Comparison of ENCODE assay signal across 8 cellular contexts in genomic region chr10:97333601-97334369, GRCh38. TPM values are rescaled to one million over a fixed set of nuclear protein-coding genes. Genes with fewer than 3 reads are reported as not detected.
A peak's percentile ranks its signal among the peaks of the same experiment; 100 is the strongest.
DNase-seq lines count a peak whose midpoint lies in the region; ATAC-seq, FAIRE-seq and TF ChIP-seq lines count a peak whose summit lies in the region.

No MANE protein-coding gene starts in this region.

- peaks cover 4% of the 10 kb centered on the region for H3K36me3 Mint-ChIP-seq in glutamatergic neuron (ENCODE audit: unreplicated experiment)
- peaks cover 11% of the 10 kb centered on the region for H3K36me3 Mint-ChIP-seq in osteocyte (ENCODE audit: unreplicated experiment)

- ATAC-seq in HG02571 (IDR thresholded peaks at IDR 0.05; ENCODE audit: unreplicated experiment) = peak; percentile 16

- FAIRE-seq in GM12891 (lab: Jason Lieb, UNC) = no peak

- no peak for TF ChIP-seq POLR2A in GM12891 (IDR thresholded peaks at IDR 0.05; ENCODE audit: low read depth, low read length)

- H3K9me3 Mint-ChIP-seq in glutamatergic neuron (ENCODE audit: unreplicated experiment) (peaks cover 10% of the 10 kb centered on the region), osteocyte (ENCODE audit: unreplicated experiment) (no peaks in the 10 kb centered on the region)

- peak overlapping the region; percentile 78 for H3K27ac Mint-ChIP-seq in glutamatergic neuron (ENCODE audit: unreplicated experiment)
- peak overlapping the region; percentile 91 for H3K27ac Mint-ChIP-seq in osteocyte (ENCODE audit: unreplicated experiment)

- peak; percentile 51 for DNase-seq in GM12891 (ENCODE audit: insufficient read length, low spot score)
- peak; percentile 22 for DNase-seq in NCI-H510A (lab: John Stamatoyannopoulos, UW)
- peak; percentile 13 for DNase-seq in activated effector memory CD4-positive, alpha-beta T cell treated with Interleukin-2 at 50 U/mL for 16 hours
- DNase-seq in glutamatergic neuron = peak; percentile 58
- no peak for DNase-seq in osteocyte (ENCODE audit: extremely low spot score, unreplicated experiment)
- no peak for DNase-seq in amniotic stem cell (lab: John Stamatoyannopoulos, UW)
- DNase-seq in kidney glomerular epithelial cell (lab: John Stamatoyannopoulos, UW) = no peak

- peak overlapping the region; percentile 96 for H3K4me3 Mint-ChIP-seq in glutamatergic neuron (ENCODE audit: unreplicated experiment)
- peak overlapping the region; percentile 85 for H3K4me3 Mint-ChIP-seq in osteocyte (ENCODE audit: unreplicated experiment)

- H3K4me1 Mint-ChIP-seq in glutamatergic neuron (ENCODE audit: low read depth, unreplicated experiment) (peaks cover 40% of the 10 kb centered on the region), osteocyte (ENCODE audit: unreplicated experiment) (peaks cover 47% of the 10 kb centered on the region)

- H3K27me3 Mint-ChIP-seq in glutamatergic neuron (ENCODE audit: unreplicated experiment) (peaks cover 7% of the 10 kb centered on the region), osteocyte (ENCODE audit: unreplicated experiment) (peaks cover 34% of the 10 kb centered on the region)

- no peak for TF ChIP-seq CTCF in glutamatergic neuron (IDR thresholded peaks at IDR 0.05; ENCODE audit: partially characterized antibody, unreplicated experiment)
- no peak for TF ChIP-seq CTCF in osteocyte (IDR thresholded peaks at IDR 0.05)

TF ChIP-seq in GM12891, 5 proteins besides CTCF, POLR2A, EP300 and RAD21:
- peak; percentile 24; the same call in 1 of the 2 replicates for TF ChIP-seq SPI1 (IDR thresholded peaks at IDR 0.05; ENCODE audit: low read depth, low read length)
- no peak for TF ChIP-seq TAF1 (IDR thresholded peaks at IDR 0.05; ENCODE audit: low read depth, low read length)
- no peak for TF ChIP-seq PAX5 (IDR thresholded peaks at IDR 0.05; ENCODE audit: insufficient read depth, low read length, severe bottlenecking)

RNA-seq across cellular contexts. Expression of gene FRAT2, which starts 0.7 kb away (rescaled TPM):
- 1.2 TPM for polyA plus RNA-seq in GM12891 (2012; ENCODE audit: low read depth, missing spikeins)
- total RNA-seq in glutamatergic neuron (ENCODE audit: unreplicated experiment) (15.9 TPM), osteocyte (7.9 and 8.0 TPM in 2 replicates)

RNA-seq across cellular contexts. Expression of gene FRAT1, which starts 14.7 kb away (rescaled TPM):
- 0.12 TPM for polyA plus RNA-seq in GM12891 (2012; ENCODE audit: low read depth, missing spikeins)
- 10.0 TPM for total RNA-seq in glutamatergic neuron (ENCODE audit: unreplicated experiment)
- total RNA-seq in osteocyte = 3.5 and 3.6 TPM in 2 replicates

RNA-seq across cellular contexts. Expression of gene ARHGAP19, which starts 41.3 kb away (rescaled TPM):
- 15.2 TPM for polyA plus RNA-seq in GM12891 (2012; ENCODE audit: low read depth, missing spikeins)
- 9.8 TPM for total RNA-seq in glutamatergic neuron (ENCODE audit: unreplicated experiment)
- 5.0 and 5.5 TPM in 2 replicates for total RNA-seq in osteocyte

Comparison
In these comparisons a context has a peak if more than half of its experiments do, and no peak if none do; other contexts are left out.
1. DNase-seq: peak in GM12891 (single experiment), NCI-H510A (single experiment), activated effector memory CD4-positive, alpha-beta T cell treated with Interleukin-2 at 50 U/mL for 16 hours (single experiment) and glutamatergic neuron (single experiment); none in osteocyte (single experiment), amniotic stem cell (single experiment) and kidney glomerular epithelial cell (single experiment).